ENCODE assay signal across 27 cellular contexts in the genomic region with DNA sequence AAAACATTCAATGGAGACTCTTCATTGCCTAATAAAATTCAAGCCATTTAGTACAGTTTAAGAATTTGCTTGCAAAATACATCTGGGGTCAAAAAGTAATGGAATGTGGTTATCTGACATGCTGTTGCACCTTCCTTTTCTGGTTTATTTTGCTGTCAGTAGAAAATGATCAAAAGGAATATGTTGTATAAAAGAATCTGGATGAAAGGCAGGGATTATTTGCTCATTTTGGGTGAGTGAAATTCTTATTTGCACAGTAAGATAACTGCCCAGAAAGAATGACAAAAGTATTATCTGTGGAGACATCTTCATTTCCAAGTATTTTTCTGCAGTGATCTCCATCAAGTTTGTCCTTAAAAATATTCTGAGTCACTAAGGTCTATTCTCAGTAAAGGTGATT. TPM values are rescaled to one million over a fixed set of nuclear protein-coding genes. Genes with fewer than 3 reads are reported as not detected.
"Had no signal": no experiment of that assay in that cellular context is flagged by ENCODE, and none has a peak within 500 bp of the region (broad histone marks: within the 10 kb centered on the region; RNA-seq: fewer than 3 reads in every experiment).

No MANE protein-coding gene starts in this region.

- H3K27me3 Mint-ChIP-seq: effector memory CD8-positive, alpha-beta T cell; naive thymus-derived CD4-positive, alpha-beta T cell; stimulated activated naive CD8-positive, alpha-beta T cell treated with anti-CD3 and anti-CD28 coated beads, Interleukin-15, amount 100 ng/mL, for 72 hours had no signal

- H3K27me3 ChIP-seq: gastroesophageal sphincter, heart left ventricle, hepatocyte, neural progenitor cell, spleen, suprapubic skin, transverse colon, vagina had no signal

- H3K27ac Mint-ChIP-seq: effector memory CD8-positive, alpha-beta T cell; naive thymus-derived CD4-positive, alpha-beta T cell; nephron; neural progenitor cell had no signal

- H3K79me2 ChIP-seq: hepatocyte had no signal

- H3K4me3 ChIP-seq: coronary artery, gastroesophageal sphincter, heart left ventricle, hepatocyte, neural progenitor cell, psoas muscle, skin epidermis, spleen, suprapubic skin, transverse colon, vagina had no signal

- H3K36me3 ChIP-seq: neural progenitor cell had no signal

- H3K9me3 Mint-ChIP-seq: effector memory CD8-positive, alpha-beta T cell; nephron; neural progenitor cell; stimulated activated naive CD8-positive, alpha-beta T cell treated with anti-CD3 and anti-CD28 coated beads, Interleukin-15, amount 100 ng/mL, for 72 hours had no signal

- H2AFZ ChIP-seq: hepatocyte, neural progenitor cell had no signal

- H3K4me1 ChIP-seq: neural progenitor cell, psoas muscle, suprapubic skin, transverse colon, vagina had no signal

- FAIRE-seq: endometrium, kidney had no signal

- H3K9ac ChIP-seq: neural progenitor cell had no signal

- H3K4me1 Mint-ChIP-seq: nephron; neural progenitor cell; stimulated activated naive CD8-positive, alpha-beta T cell treated with anti-CD3 and anti-CD28 coated beads, Interleukin-15, amount 100 ng/mL, for 72 hours had no signal

- DNase-seq: effector memory CD8-positive, alpha-beta T cell; heart left ventricle; kidney; mesendoderm; midbrain; naive thymus-derived CD4-positive, alpha-beta T cell; nucleus accumbens; psoas muscle; right cardiac atrium; spleen; stimulated activated CD4-positive, alpha-beta T cell treated with anti-CD3 and anti-CD28 coated beads, Interleukin-2, amount 100 ng/mL, for 48 hours; stimulated activated naive CD4-positive, alpha-beta T cell; stimulated activated naive CD8-positive, alpha-beta T cell treated with anti-CD3 and anti-CD28 coated beads, Interleukin-15, amount 100 ng/mL, for 72 hours; transverse colon had no signal

- H3K9me3 ChIP-seq: gastroesophageal sphincter, heart left ventricle, psoas muscle, spleen, transverse colon, vagina had no signal

- H3K27ac ChIP-seq: coronary artery, gastroesophageal sphincter, heart left ventricle, hepatocyte, neural progenitor cell, psoas muscle, skin epidermis, spleen, suprapubic skin, transverse colon, vagina had no signal

- H3K4me2 ChIP-seq: hepatocyte, neural progenitor cell had no signal

- H3K4me3 Mint-ChIP-seq: effector memory CD8-positive, alpha-beta T cell; naive thymus-derived CD4-positive, alpha-beta T cell; nephron; neural progenitor cell; stimulated activated naive CD8-positive, alpha-beta T cell treated with anti-CD3 and anti-CD28 coated beads, Interleukin-15, amount 100 ng/mL, for 72 hours had no signal

- ATAC-seq: effector memory CD8-positive, alpha-beta T cell; gastroesophageal sphincter; heart left ventricle; left lobe of liver; naive thymus-derived CD4-positive, alpha-beta T cell; psoas muscle; right cardiac atrium; stimulated activated naive CD8-positive, alpha-beta T cell treated with anti-CD3 and anti-CD28 coated beads, Interleukin-15, amount 100 ng/mL, for 72 hours had no signal

RNA-seq across cellular contexts. Expression of a gene that starts 52.8 kb away (rescaled TPM):
- total RNA-seq: kidney; left lobe of liver; liver; naive thymus-derived CD4-positive, alpha-beta T cell; renal cortical epithelial cell; ureter had no signal
- polyA plus RNA-seq: heart left ventricle; liver; naive thymus-derived CD4-positive, alpha-beta T cell had no signal
